In genomic region chr13:27319404-27319803, GRCh38 we compare ENCODE assay signal across 33 cellular contexts.
"Had no signal": no experiment of that assay in that cellular context is flagged by ENCODE, and none has a peak within 500 bp of the region (broad histone marks: within the 10 kb centered on the region; RNA-seq: fewer than 3 reads in every experiment).

No MANE protein-coding gene starts in this region.

- H2AFZ ChIP-seq: parathyroid adenoma had no signal

- H3K4me1 ChIP-seq: parathyroid adenoma, psoas muscle, spleen, suprapubic skin, testis, transverse colon, upper lobe of right lung, uterus had no signal

- H3K9me3 Mint-ChIP-seq: natural killer cell treated with Interleukin-12 subunit alpha and Interleukin-12 subunit beta and Interleukin-15 and Interleukin-18, amount 100 ng/mL, for 72 hours; nephron progenitor cell; neural crest cell; stimulated activated memory B cell treated with anti-CD40 and anti-IgM and Interleukin-4, amounts not matched to agents 10 μg/mL and 1 μg/mL and 100 μg/mL, for 72 hours; stimulated activated naive CD8-positive, alpha-beta T cell treated with anti-CD3 and anti-CD28 coated beads, Interleukin-15, amount 100 ng/mL, for 72 hours; type B pancreatic cell had no signal

- H3K27ac ChIP-seq: neutrophil, ovary, parathyroid adenoma, psoas muscle, skin epidermis, spleen, suprapubic skin, testis, transverse colon, upper lobe of right lung, uterus had no signal

- ATAC-seq: naive thymus-derived CD8-positive, alpha-beta T cell; natural killer cell treated with Interleukin-12 subunit alpha and Interleukin-12 subunit beta and Interleukin-15 and Interleukin-18, amount 100 ng/mL, for 72 hours; psoas muscle; right cardiac atrium; sciatic nerve; stimulated activated memory B cell treated with anti-CD40 and anti-IgM and Interleukin-4, amounts not matched to agents 10 μg/mL and 1 μg/mL and 100 μg/mL, for 72 hours; stimulated activated naive CD8-positive, alpha-beta T cell treated with anti-CD3 and anti-CD28 coated beads, Interleukin-15, amount 100 ng/mL, for 72 hours; stimulated activated naive CD8-positive, alpha-beta T cell treated with anti-CD3 and anti-CD28 coated beads, Interleukin-15, Interleukin-2, amounts not matched to agents 100 U/mL and 50 U/mL, for 24 hours; upper lobe of right lung had no signal

- H3K4me2 ChIP-seq: smooth muscle cell had no signal

- DNase-seq: naive B cell; naive thymus-derived CD8-positive, alpha-beta T cell; nephron progenitor cell; nucleus accumbens; ovary; posterior cingulate gyrus; psoas muscle; right cardiac atrium; spleen; stimulated activated CD4-positive, alpha-beta T cell treated with anti-CD3 and anti-CD28 coated beads, Interleukin-12 subunit alpha, Interleukin-12 subunit beta, amount 100 ng/mL, for 4 hours; stimulated activated CD4-positive, alpha-beta T cell treated with anti-CD3 and anti-CD28 coated beads, Interleukin-1b, Interleukin-23, amount 100 ng/mL, for 48 hours; stimulated activated CD4-positive, alpha-beta T cell treated with anti-CD3 and anti-CD28 coated beads, Interleukin-4, amount 100 ng/mL, for 1 hour; stimulated activated CD4-positive, alpha-beta T cell treated with anti-CD3 and anti-CD28 coated beads, Interleukin-4, amount 100 ng/mL, for 4 hours; stimulated activated CD8-positive, alpha-beta memory T cell treated with anti-CD3 and anti-CD28 coated beads, Interleukin-4, amount 100 ng/mL, for 48 hours; stimulated activated naive CD4-positive, alpha-beta T cell; stimulated activated naive CD8-positive, alpha-beta T cell treated with anti-CD3 and anti-CD28 coated beads, Interleukin-15, amount 100 ng/mL, for 72 hours; stimulated activated naive CD8-positive, alpha-beta T cell treated with anti-CD3 and anti-CD28 coated beads, Interleukin-15, Interleukin-2, amounts not matched to agents 100 U/mL and 50 U/mL, for 24 hours; substantia nigra; testis; transverse colon; upper lobe of right lung; uterus had no signal

- H3K79me2 ChIP-seq: parathyroid adenoma had no signal

- H3K36me3 Mint-ChIP-seq: naive thymus-derived CD8-positive, alpha-beta T cell; natural killer cell treated with Interleukin-12 subunit alpha and Interleukin-12 subunit beta and Interleukin-15 and Interleukin-18, amount 100 ng/mL, for 72 hours; stimulated activated memory B cell treated with anti-CD40 and anti-IgM and Interleukin-4, amounts not matched to agents 10 μg/mL and 1 μg/mL and 100 μg/mL, for 72 hours; type B pancreatic cell had no signal

- H3K27ac Mint-ChIP-seq: naive B cell; naive thymus-derived CD8-positive, alpha-beta T cell; natural killer cell treated with Interleukin-12 subunit alpha and Interleukin-12 subunit beta and Interleukin-15 and Interleukin-18, amount 100 ng/mL, for 72 hours; nephron progenitor cell; progenitor cell of endocrine pancreas; stimulated activated memory B cell treated with anti-CD40 and anti-IgM and Interleukin-4, amounts not matched to agents 10 μg/mL and 1 μg/mL and 100 μg/mL, for 72 hours; type B pancreatic cell had no signal

- H3K9me3 ChIP-seq: neutrophil, psoas muscle, suprapubic skin, testis, transverse colon, upper lobe of right lung, uterus had no signal

- H3K4me3 ChIP-seq: ovary, psoas muscle, skin epidermis, smooth muscle cell, spleen, suprapubic skin, testis, transverse colon, upper lobe of right lung, uterus had no signal

- H3K9ac ChIP-seq: parathyroid adenoma had no signal

- H3K4me1 Mint-ChIP-seq: naive B cell, neural crest cell had no signal

- H3K4me3 Mint-ChIP-seq: naive B cell; naive thymus-derived CD8-positive, alpha-beta T cell; natural killer cell treated with Interleukin-12 subunit alpha and Interleukin-12 subunit beta and Interleukin-15 and Interleukin-18, amount 100 ng/mL, for 72 hours; nephron progenitor cell; neural crest cell; stimulated activated memory B cell treated with anti-CD40 and anti-IgM and Interleukin-4, amounts not matched to agents 10 μg/mL and 1 μg/mL and 100 μg/mL, for 72 hours; stimulated activated naive CD8-positive, alpha-beta T cell treated with anti-CD3 and anti-CD28 coated beads, Interleukin-15, amount 100 ng/mL, for 72 hours; type B pancreatic cell had no signal

- H3K27me3 ChIP-seq: ovary, testis had no signal

- H3K36me3 ChIP-seq: neutrophil, ovary, spleen, suprapubic skin, transverse colon, upper lobe of right lung, uterus had no signal
